ENCODE assay signal across 8 cellular contexts in genomic region chr18:21735452-21736015, GRCh38. TPM values are rescaled to one million over a fixed set of nuclear protein-coding genes. Genes with fewer than 3 reads are reported as not detected.
DNase-seq lines count a peak whose midpoint lies in the region; ATAC-seq, FAIRE-seq and TF ChIP-seq lines count a peak whose summit lies in the region.

No MANE protein-coding gene starts in this region.

- no peak for ATAC-seq in GM21717 (IDR thresholded peaks at IDR 0.05; ENCODE audit: unreplicated experiment)

- H3K56ac ChIP-seq in mesendoderm (ENCODE audit: low read length) = no peak overlapping the region

- WGBS in mesendoderm (ENCODE audit: extremely low coverage, insufficient coverage, low lambda C conversion rate) = no CpG with 5 or more reads among the region's 12 CpGs
- 59 to 66% methylated on average over 12 of the region's 12 CpGs for WGBS in tibial nerve, 2 donors

- H2BK5ac ChIP-seq in mesendoderm (ENCODE audit: low read length) = no peak overlapping the region

- H2BK120ac ChIP-seq in mesendoderm (ENCODE audit: low read depth, low read length) = no peak overlapping the region

- H3K9ac ChIP-seq in mesendoderm (ENCODE audit: low read length) = no peak overlapping the region

- peak; percentile 14 for DNase-seq in Daoy (ENCODE audit: low read depth)
- no peak for DNase-seq in RWPE1 (ENCODE audit: low spot score)
- DNase-seq in bronchial epithelial cell (ENCODE audit: low read depth) = peak; percentile 86
- DNase-seq in mesendoderm = peak; percentile 77
- no peak for DNase-seq in tibial nerve (ENCODE audit: low spot score in 2 of 2)
- no peak for DNase-seq in HUDEP-2 (lab: John Stamatoyannopoulos, UW; ENCODE audit: unreplicated experiment in 76 of 76)
- DNase-seq in D341Med (ENCODE audit: low spot score) = no peak

- no peak for FAIRE-seq in bronchial epithelial cell (lab: Jason Lieb, UNC)

- no peak overlapping the region for H3K18ac ChIP-seq in mesendoderm (ENCODE audit: low read length)

- no peak for TF ChIP-seq POLR2A in tibial nerve (IDR thresholded peaks at IDR 0.05)

- no peak overlapping the region for H3K4ac ChIP-seq in mesendoderm (ENCODE audit: low read depth, low read length)

- no peaks in the 10 kb centered on the region for H3K36me3 ChIP-seq in bronchial epithelial cell (ENCODE audit: control insufficient read depth, insufficient read depth, low read length)
- no peaks in the 10 kb centered on the region for H3K36me3 ChIP-seq in mesendoderm (ENCODE audit: control insufficient read depth, insufficient read depth, low read length)
- H3K36me3 ChIP-seq in tibial nerve = no peaks in the 10 kb centered on the region

- no peak for TF ChIP-seq CTCF in RWPE1 (conservative IDR thresholded peaks at IDR 0.05; ENCODE audit: low read depth)
- no peak for TF ChIP-seq CTCF in bronchial epithelial cell (IDR thresholded peaks at IDR 0.05; ENCODE audit: insufficient read depth, low read length, severe bottlenecking)
- TF ChIP-seq CTCF in tibial nerve (IDR thresholded peaks at IDR 0.05) = no peak

- CTCF ChIA-PET in RWPE1 (lab: Yijun Ruan, JAX) = no interaction called here

- H3K23ac ChIP-seq in mesendoderm (ENCODE audit: low read length) = no peak overlapping the region

- H4K8ac ChIP-seq in mesendoderm (ENCODE audit: low read depth, low read length) = no peak overlapping the region

- no peak overlapping the region for H3K4me3 ChIP-seq in bronchial epithelial cell (ENCODE audit: low read depth, low read length)
- H3K4me3 ChIP-seq in mesendoderm (ENCODE audit: low read length) = no peak overlapping the region
- H3K4me3 ChIP-seq in tibial nerve = no peak overlapping the region

- TF ChIP-seq EP300 in tibial nerve (IDR thresholded peaks at IDR 0.05) = no peak

- POLR2A ChIA-PET in RWPE1 (lab: Yijun Ruan, JAX; ENCODE audit: low non-redundant PET) = no interaction called here

- H3K27me3 ChIP-seq in bronchial epithelial cell (ENCODE audit: control insufficient read depth, insufficient read depth, low read length) = no peaks in the 10 kb centered on the region
- no peaks in the 10 kb centered on the region for H3K27me3 ChIP-seq in mesendoderm (ENCODE audit: insufficient read depth, low read length, poor library complexity)
- H3K27me3 ChIP-seq in tibial nerve = no peaks in the 10 kb centered on the region

- H3K4me2 ChIP-seq in mesendoderm (ENCODE audit: low read length) = no peak overlapping the region

- no peak overlapping the region for H4K5ac ChIP-seq in mesendoderm (ENCODE audit: low read length)

- no peak overlapping the region for H2AK5ac ChIP-seq in mesendoderm (ENCODE audit: low read length)

- H3K79me2 ChIP-seq in mesendoderm (ENCODE audit: control insufficient read depth, insufficient read depth, low read length) = no peaks in the 10 kb centered on the region

- H3K79me1 ChIP-seq in mesendoderm (ENCODE audit: low read length) = no peaks in the 10 kb centered on the region

- H3K4me1 ChIP-seq in mesendoderm (ENCODE audit: control insufficient read depth, low read depth, low read length) (no peaks in the 10 kb centered on the region), tibial nerve (peaks cover 0 to 10% (median 0%) of the 10 kb centered on the region in 4 donors)

- no peak overlapping the region for H2BK15ac ChIP-seq in mesendoderm (replicated peaks; ENCODE audit: low read depth)

- peaks cover 0 to 10% (median 0%) of the 10 kb centered on the region in 4 donors for H3K9me3 ChIP-seq in tibial nerve

- H3K27ac ChIP-seq in RWPE1 (peak overlapping the region; percentile 52), mesendoderm (ENCODE audit: low read depth, low read length) (no peak overlapping the region), tibial nerve (no peak overlapping the region)

RNA-seq across cellular contexts. Expression of gene MIB1, which starts 5.1 kb away (rescaled TPM):
- total RNA-seq in Daoy (2014; rRNA removed; shearing (Covaris generic)) = 28.4 and 32.8 TPM in 2 replicates
- total RNA-seq in bronchial epithelial cell = 82.3 and 95.3 TPM in 2 replicates
- 14.3 TPM for polyA plus RNA-seq in mesendoderm (2013, experiment 1 of 2)
- polyA plus RNA-seq in mesendoderm (2013, experiment 2 of 2) = 14.4 TPM
- total RNA-seq in tibial nerve = 10 to 100 TPM; 25.8 to 33.9 (median 28.4) TPM

RNA-seq across cellular contexts. Expression of gene ABHD3, which starts 31.0 kb away (rescaled TPM):
- 9.0 and 11.1 TPM in 2 replicates for total RNA-seq in Daoy (2014; rRNA removed; shearing (Covaris generic))
- total RNA-seq in bronchial epithelial cell (10.5 and 17.3 TPM in 2 replicates), tibial nerve (10 to 100 TPM in 3 of 4 donors, 1 to 10 TPM in 1; 8.6 to 15.7 (median 12.8) TPM)
- polyA plus RNA-seq in mesendoderm (2013, experiment 1 of 2) = 4.6 TPM
- polyA plus RNA-seq in mesendoderm (2013, experiment 2 of 2) = 4.7 TPM

Comparison
In these comparisons a context has a peak if more than half of its experiments do, and no peak if none do; other contexts are left out.
1. DNase-seq: peak in Daoy (single experiment), bronchial epithelial cell (single experiment) and mesendoderm (single experiment); none in RWPE1 (single experiment), tibial nerve (0 of 2), HUDEP-2 (0 of 76) and D341Med (single experiment).